In genomic region chr22:35726398-35726797, GRCh38 we compare ENCODE assay signal across 31 cellular contexts. TPM values are rescaled to one million over a fixed set of nuclear protein-coding genes. Genes with fewer than 3 reads are reported as not detected.
"Had no signal": no experiment of that assay in that cellular context is flagged by ENCODE, and none has a peak within 500 bp of the region (broad histone marks: within the 10 kb centered on the region; RNA-seq: fewer than 3 reads in every experiment).

No MANE protein-coding gene starts in this region.

- H3K4me2 ChIP-seq: KMS-11 had no signal

- H3K27ac ChIP-seq: ascending aorta, body of pancreas, KMS-11, VCaP had no signal

- H3K36me3 ChIP-seq: ascending aorta had no signal

- DNase-seq: activated CD4-positive, alpha-beta memory T cell treated with anti-CD3 and anti-CD28 coated beads for 36 hours; activated CD4-positive, alpha-beta T cell treated with anti-CD3 and anti-CD28 coated beads, Interleukin-2, amount 10 ng/mL, durations not matched to agents 7 days and 5 days; activated CD4-positive, CD25-positive, alpha-beta regulatory T cell; activated CD8-positive, alpha-beta memory T cell treated with anti-CD3 and anti-CD28 coated beads for 24 hours; activated effector memory CD4-positive, alpha-beta T cell treated with anti-CD3 and anti-CD28 coated beads, Interleukin-2, amount 50 U/mL, for 16 hours; activated naive CD4-positive, alpha-beta T cell treated with Interleukin-2 at 50 U/mL for 16 hours; activated naive CD8-positive, alpha-beta T cell treated with anti-CD3 and anti-CD28 coated beads, Interleukin-2, amount 50 U/mL, for 24 hours; activated T-cell treated with anti-CD3 and anti-CD28 coated beads, Interleukin-2, amount 50 U/mL, for 4 hours; amniotic stem cell; body of pancreas; NCI-H1092 treated with DMSO at 0.1 percent for 48 hours; NCI-H1417 treated with DMSO at 0.1 percent for 48 hours; NCI-H1694; NCI-H2029; NCI-H2107; NCI-H2171 treated with DMSO at 0.1 percent for 48 hours; NCI-H226; NCI-H526; NCI-H82; PC-3; SHP77 had no signal

- H3K4me3 Mint-ChIP-seq: activated CD4-positive, alpha-beta memory T cell treated with anti-CD3 and anti-CD28 coated beads for 36 hours; activated CD4-positive, alpha-beta T cell treated with anti-CD3 and anti-CD28 coated beads, Interleukin-2, amount 10 ng/mL, durations not matched to agents 7 days and 5 days; activated naive CD8-positive, alpha-beta T cell treated with anti-CD3 and anti-CD28 coated beads, Interleukin-2, amount 50 U/mL, for 24 hours; activated T-cell treated with anti-CD3 and anti-CD28 coated beads, Interleukin-2, amount 50 U/mL, for 4 hours; central memory CD8-positive, alpha-beta T cell had no signal

- H3K36me3 Mint-ChIP-seq: activated CD4-positive, alpha-beta memory T cell treated with anti-CD3 and anti-CD28 coated beads for 36 hours; activated naive CD4-positive, alpha-beta T cell treated with anti-CD3 and anti-CD28 coated beads, Interleukin-2, amount 50 U/mL, for 72 hours had no signal

- H3K27ac Mint-ChIP-seq: activated CD4-positive, alpha-beta memory T cell treated with anti-CD3 and anti-CD28 coated beads for 36 hours; activated CD4-positive, alpha-beta T cell treated with anti-CD3 and anti-CD28 coated beads, Interleukin-2, amount 10 ng/mL, durations not matched to agents 7 days and 5 days; activated naive CD8-positive, alpha-beta T cell treated with anti-CD3 and anti-CD28 coated beads, Interleukin-2, amount 50 U/mL, for 24 hours had no signal

- H3K9me3 ChIP-seq: ascending aorta, body of pancreas had no signal

- H3K4me1 ChIP-seq: ascending aorta had no signal

- H3K4me1 Mint-ChIP-seq: activated CD4-positive, alpha-beta T cell treated with anti-CD3 and anti-CD28 coated beads, Interleukin-2, amount 10 ng/mL, durations not matched to agents 7 days and 5 days; activated naive CD8-positive, alpha-beta T cell treated with anti-CD3 and anti-CD28 coated beads, Interleukin-2, amount 50 U/mL, for 24 hours; central memory CD8-positive, alpha-beta T cell had no signal

- H3K27me3 ChIP-seq: ascending aorta, body of pancreas had no signal

- H3K9ac ChIP-seq: KMS-11 had no signal

- ATAC-seq: activated naive CD4-positive, alpha-beta T cell treated with anti-CD3 and anti-CD28 coated beads, Interleukin-2, amount 50 U/mL, for 72 hours; activated naive CD8-positive, alpha-beta T cell treated with anti-CD3 and anti-CD28 coated beads, Interleukin-2, amount 50 U/mL, for 24 hours; activated T-cell treated with anti-CD3 and anti-CD28 coated beads, Interleukin-2, amount 50 U/mL, for 4 hours; body of pancreas; PC-3 had no signal

- H3K9me3 Mint-ChIP-seq: activated CD4-positive, alpha-beta memory T cell treated with anti-CD3 and anti-CD28 coated beads for 36 hours; activated CD4-positive, alpha-beta T cell treated with anti-CD3 and anti-CD28 coated beads, Interleukin-2, amount 10 ng/mL, durations not matched to agents 7 days and 5 days; activated naive CD4-positive, alpha-beta T cell treated with anti-CD3 and anti-CD28 coated beads, Interleukin-2, amount 50 U/mL, for 72 hours; activated naive CD8-positive, alpha-beta T cell treated with anti-CD3 and anti-CD28 coated beads, Interleukin-2, amount 50 U/mL, for 24 hours; activated T-cell treated with anti-CD3 and anti-CD28 coated beads, Interleukin-2, amount 50 U/mL, for 4 hours; central memory CD8-positive, alpha-beta T cell had no signal

- H3K4me3 ChIP-seq: ascending aorta, body of pancreas had no signal

- H3K27me3 Mint-ChIP-seq: activated CD4-positive, alpha-beta memory T cell treated with anti-CD3 and anti-CD28 coated beads for 36 hours; activated CD4-positive, alpha-beta T cell treated with anti-CD3 and anti-CD28 coated beads, Interleukin-2, amount 10 ng/mL, durations not matched to agents 7 days and 5 days had no signal

RNA-seq across cellular contexts. Expression of gene APOL5, which starts 8.7 kb away (rescaled TPM):
- total RNA-seq: activated CD4-positive, alpha-beta memory T cell treated with anti-CD3 and anti-CD28 coated beads for 36 hours; activated CD4-positive, alpha-beta T cell treated with anti-CD3 and anti-CD28 coated beads, Interleukin-2, amount 10 ng/mL, durations not matched to agents 7 days and 5 days; activated naive CD4-positive, alpha-beta T cell treated with anti-CD3 and anti-CD28 coated beads, Interleukin-2, amount 50 U/mL, for 72 hours; activated T-cell treated with anti-CD3 and anti-CD28 coated beads, Interleukin-2, amount 50 U/mL, for 4 hours; ascending aorta; body of pancreas; bronchial epithelial cell; MCF 10A; NCI-H460; PC-3; SK-MEL-5; T-helper 2 cell treated with Interferon-gamma antibody and Interleukin-4, amounts not matched to agents 100 ng/mL and 5 ng/mL, for 36 hours had no signal
